26 cellular contexts compared by ENCODE assay signal in genomic region chr15:63855735-63856134, GRCh38.
"Had no signal": no experiment of that assay in that cellular context is flagged by ENCODE, and none has a peak within 500 bp of the region (broad histone marks: within the 10 kb centered on the region; RNA-seq: fewer than 3 reads in every experiment).

No MANE protein-coding gene starts in this region.

- H3K27me3 Mint-ChIP-seq: central memory CD8-positive, alpha-beta T cell had no signal

- H3K4me1 ChIP-seq: body of pancreas, Peyer's patch, SJCRH30 had no signal

- H3K9me3 Mint-ChIP-seq: central memory CD8-positive, alpha-beta T cell had no signal

- H3K9ac ChIP-seq: SK-N-SH had no signal

- H3K4me3 ChIP-seq: ascending aorta, body of pancreas, K562, Peyer's patch, SJCRH30 had no signal

- H3K4me3 Mint-ChIP-seq: central memory CD8-positive, alpha-beta T cell had no signal

- ATAC-seq: body of pancreas, K562 had no signal

- H3K36me3 ChIP-seq: ascending aorta, Peyer's patch, SJCRH30 had no signal

- H3K9me3 ChIP-seq: ascending aorta, body of pancreas, Peyer's patch, SJCRH30, SK-N-SH had no signal

- DNase-seq: activated CD4-positive, CD25-positive, alpha-beta regulatory T cell; activated gamma-delta T cell; activated T-cell treated with anti-CD3 and anti-CD28 coated beads for 4 hours; amniotic stem cell; body of pancreas; Karpas-422; MM.1S; NCI-H1105; NCI-H1436; NCI-H1694 treated with DMSO at 0.1 percent for 48 hours; NCI-H2029 treated with DMSO at 0.1 percent for 48 hours; NCI-H345; NCI-H510A; NCI-H526 treated with DMSO at 0.1 percent for 48 hours; NK-92 treated with Interleukin-12 subunit alpha and Interleukin-12 subunit beta, amount 100 ng/mL, for 24 hours; OCI-M1; Peyer's patch; Right ventricle myocardium superior; SJCRH30; SK-N-SH; T-helper 1 cell had no signal

- H3K27ac ChIP-seq: ascending aorta, body of pancreas, Peyer's patch, RWPE1, SJCRH30, VCaP had no signal

- H3K4me2 ChIP-seq: SK-N-SH had no signal

- H3K27me3 ChIP-seq: ascending aorta, body of pancreas, Peyer's patch, SJCRH30 had no signal
